ENCODE assay signal across 1 cellular context in the genomic region with DNA sequence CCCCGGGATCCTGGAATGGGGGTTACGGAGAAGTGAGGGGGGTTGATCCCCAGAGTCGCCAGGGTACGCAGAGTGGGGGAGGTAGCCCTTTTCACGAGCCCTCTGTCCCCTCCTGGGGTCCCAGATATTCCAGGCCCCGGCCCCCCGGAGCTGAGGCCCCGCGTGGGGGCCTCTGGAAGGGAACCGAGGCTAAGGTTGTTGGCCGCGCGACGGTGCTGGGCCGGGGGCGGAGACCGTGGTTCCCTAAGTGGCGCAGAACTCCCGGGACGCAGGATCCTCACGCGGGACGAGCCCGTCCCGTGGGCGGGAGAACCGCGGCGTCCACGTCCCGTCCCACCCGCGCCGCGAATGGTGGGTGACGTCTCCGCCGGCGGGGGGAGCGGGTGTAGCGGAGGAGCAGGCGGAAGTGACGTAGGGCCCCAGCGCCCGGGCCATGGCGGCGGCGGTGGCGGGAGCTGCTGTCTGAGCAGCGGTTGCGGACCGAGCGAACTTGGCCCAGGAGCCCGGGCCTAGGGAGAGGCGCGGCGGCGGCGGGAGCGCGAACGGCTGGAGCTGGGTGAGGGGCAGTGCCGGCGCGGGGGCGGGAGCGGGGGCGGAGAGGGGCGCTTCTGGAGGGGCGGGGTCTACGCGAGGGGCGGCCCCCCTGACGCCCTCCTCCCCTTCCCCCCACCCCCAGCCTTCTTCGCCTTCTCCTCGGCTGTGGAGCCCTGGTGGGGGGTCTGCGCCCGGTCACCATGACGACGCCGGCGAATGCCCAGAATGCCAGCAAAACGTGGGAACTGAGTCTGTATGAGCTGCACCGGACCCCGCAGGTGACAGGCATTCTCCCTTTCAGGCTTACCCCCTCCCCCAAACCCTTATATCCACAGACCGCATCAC.
TF ChIP-seq lines count a peak whose summit lies in the region.

Gene RING1 (plus strand): TSS at position 412 of the 879 bp plus-strand sequence. CDS start 323 bp downstream, at position 735.

TF ChIP-seq in WTC11, 78 proteins besides CTCF, POLR2A, EP300 and RAD21 (continued from another document and continues in another):
- TF ChIP-seq, protein P1, sequence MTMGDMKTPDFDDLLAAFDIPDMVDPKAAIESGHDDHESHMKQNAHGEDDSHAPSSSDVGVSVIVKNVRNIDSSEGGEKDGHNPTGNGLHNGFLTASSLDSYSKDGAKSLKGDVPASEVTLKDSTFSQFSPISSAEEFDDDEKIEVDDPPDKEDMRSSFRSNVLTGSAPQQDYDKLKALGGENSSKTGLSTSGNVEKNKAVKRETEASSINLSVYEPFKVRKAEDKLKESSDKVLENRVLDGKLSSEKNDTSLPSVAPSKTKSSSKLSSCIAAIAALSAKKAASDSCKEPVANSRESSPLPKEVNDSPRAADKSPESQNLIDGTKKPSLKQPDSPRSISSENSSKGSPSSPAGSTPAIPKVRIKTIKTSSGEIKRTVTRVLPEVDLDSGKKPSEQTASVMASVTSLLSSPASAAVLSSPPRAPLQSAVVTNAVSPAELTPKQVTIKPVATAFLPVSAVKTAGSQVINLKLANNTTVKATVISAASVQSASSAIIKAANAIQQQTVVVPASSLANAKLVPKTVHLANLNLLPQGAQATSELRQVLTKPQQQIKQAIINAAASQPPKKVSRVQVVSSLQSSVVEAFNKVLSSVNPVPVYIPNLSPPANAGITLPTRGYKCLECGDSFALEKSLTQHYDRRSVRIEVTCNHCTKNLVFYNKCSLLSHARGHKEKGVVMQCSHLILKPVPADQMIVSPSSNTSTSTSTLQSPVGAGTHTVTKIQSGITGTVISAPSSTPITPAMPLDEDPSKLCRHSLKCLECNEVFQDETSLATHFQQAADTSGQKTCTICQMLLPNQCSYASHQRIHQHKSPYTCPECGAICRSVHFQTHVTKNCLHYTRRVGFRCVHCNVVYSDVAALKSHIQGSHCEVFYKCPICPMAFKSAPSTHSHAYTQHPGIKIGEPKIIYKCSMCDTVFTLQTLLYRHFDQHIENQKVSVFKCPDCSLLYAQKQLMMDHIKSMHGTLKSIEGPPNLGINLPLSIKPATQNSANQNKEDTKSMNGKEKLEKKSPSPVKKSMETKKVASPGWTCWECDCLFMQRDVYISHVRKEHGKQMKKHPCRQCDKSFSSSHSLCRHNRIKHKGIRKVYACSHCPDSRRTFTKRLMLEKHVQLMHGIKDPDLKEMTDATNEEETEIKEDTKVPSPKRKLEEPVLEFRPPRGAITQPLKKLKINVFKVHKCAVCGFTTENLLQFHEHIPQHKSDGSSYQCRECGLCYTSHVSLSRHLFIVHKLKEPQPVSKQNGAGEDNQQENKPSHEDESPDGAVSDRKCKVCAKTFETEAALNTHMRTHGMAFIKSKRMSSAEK (CRISPR knock-in tag; IDR thresholded peaks at IDR 0.05; ENCODE audit: borderline replicate concordance): no peak
- TF ChIP-seq, protein P2, sequence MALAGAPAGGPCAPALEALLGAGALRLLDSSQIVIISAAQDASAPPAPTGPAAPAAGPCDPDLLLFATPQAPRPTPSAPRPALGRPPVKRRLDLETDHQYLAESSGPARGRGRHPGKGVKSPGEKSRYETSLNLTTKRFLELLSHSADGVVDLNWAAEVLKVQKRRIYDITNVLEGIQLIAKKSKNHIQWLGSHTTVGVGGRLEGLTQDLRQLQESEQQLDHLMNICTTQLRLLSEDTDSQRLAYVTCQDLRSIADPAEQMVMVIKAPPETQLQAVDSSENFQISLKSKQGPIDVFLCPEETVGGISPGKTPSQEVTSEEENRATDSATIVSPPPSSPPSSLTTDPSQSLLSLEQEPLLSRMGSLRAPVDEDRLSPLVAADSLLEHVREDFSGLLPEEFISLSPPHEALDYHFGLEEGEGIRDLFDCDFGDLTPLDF (CRISPR knock-in tag; IDR thresholded peaks at IDR 0.05): no peak
- TF ChIP-seq E2F5 (CRISPR knock-in tag; IDR thresholded peaks at IDR 0.05) (0 out of 2 replicates have a peak, but pooled peaks have one; percentile 55), ZBTB21 (CRISPR knock-in tag; IDR thresholded peaks at IDR 0.05; ENCODE audit: borderline replicate concordance) (no peak), CBFB (CRISPR knock-in tag; IDR thresholded peaks at IDR 0.05; ENCODE audit: low read depth) (no peak), ATF2 (CRISPR knock-in tag; IDR thresholded peaks at IDR 0.05; ENCODE audit: borderline replicate concordance, low read depth) (no peak), ZNF232 (CRISPR knock-in tag; IDR thresholded peaks at IDR 0.05) (no peak), NFE2L1 (CRISPR knock-in tag; IDR thresholded peaks at IDR 0.05) (no peak), E2F4 (CRISPR knock-in tag; IDR thresholded peaks at IDR 0.05; ENCODE audit: borderline replicate concordance, low read depth) (no peak; the same call in 1 of the 2 replicates), FOXK1 (CRISPR knock-in tag; IDR thresholded peaks at IDR 0.05) (peak; percentile 83), SOX15 (CRISPR knock-in tag; IDR thresholded peaks at IDR 0.05) (no peak), FOXP1 (CRISPR knock-in tag; IDR thresholded peaks at IDR 0.05; ENCODE audit: borderline replicate concordance) (peak; percentile 28; the same call in 1 of the 2 replicates), AR (CRISPR knock-in tag; IDR thresholded peaks at IDR 0.05) (no peak), SMAD3 (CRISPR knock-in tag; IDR thresholded peaks at IDR 0.05; ENCODE audit: borderline replicate concordance) (no peak; the same call in 1 of the 2 replicates), MYBL2 (CRISPR knock-in tag; IDR thresholded peaks at IDR 0.05) (peak; percentile 64; the same call in 1 of the 2 replicates), ATF6 (CRISPR knock-in tag; IDR thresholded peaks at IDR 0.05) (no peak), ELF4 (CRISPR knock-in tag; IDR thresholded peaks at IDR 0.05; ENCODE audit: low read depth) (no peak), IRF2 (CRISPR knock-in tag; IDR thresholded peaks at IDR 0.05; ENCODE audit: borderline replicate concordance, low read depth) (no peak), TEAD4 (CRISPR knock-in tag; IDR thresholded peaks at IDR 0.05) (no peak), CREB1 (CRISPR knock-in tag; IDR thresholded peaks at IDR 0.05) (peak; percentile 57; the same call in 1 of the 2 replicates), PRRX2 (CRISPR knock-in tag; IDR thresholded peaks at IDR 0.05) (no peak)
- TF ChIP-seq, protein P3, sequence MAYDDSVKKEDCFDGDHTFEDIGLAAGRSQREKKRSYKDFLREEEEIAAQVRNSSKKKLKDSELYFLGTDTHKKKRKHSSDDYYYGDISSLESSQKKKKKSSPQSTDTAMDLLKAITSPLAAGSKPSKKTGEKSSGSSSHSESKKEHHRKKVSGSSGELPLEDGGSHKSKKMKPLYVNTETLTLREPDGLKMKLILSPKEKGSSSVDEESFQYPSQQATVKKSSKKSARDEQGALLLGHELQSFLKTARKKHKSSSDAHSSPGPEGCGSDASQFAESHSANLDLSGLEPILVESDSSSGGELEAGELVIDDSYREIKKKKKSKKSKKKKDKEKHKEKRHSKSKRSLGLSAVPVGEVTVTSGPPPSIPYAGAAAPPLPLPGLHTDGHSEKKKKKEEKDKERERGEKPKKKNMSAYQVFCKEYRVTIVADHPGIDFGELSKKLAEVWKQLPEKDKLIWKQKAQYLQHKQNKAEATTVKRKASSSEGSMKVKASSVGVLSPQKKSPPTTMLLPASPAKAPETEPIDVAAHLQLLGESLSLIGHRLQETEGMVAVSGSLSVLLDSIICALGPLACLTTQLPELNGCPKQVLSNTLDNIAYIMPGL (CRISPR knock-in tag; IDR thresholded peaks at IDR 0.05): peak; percentile 66; the same call in 1 of the 2 replicates
- TF ChIP-seq, protein P4, sequence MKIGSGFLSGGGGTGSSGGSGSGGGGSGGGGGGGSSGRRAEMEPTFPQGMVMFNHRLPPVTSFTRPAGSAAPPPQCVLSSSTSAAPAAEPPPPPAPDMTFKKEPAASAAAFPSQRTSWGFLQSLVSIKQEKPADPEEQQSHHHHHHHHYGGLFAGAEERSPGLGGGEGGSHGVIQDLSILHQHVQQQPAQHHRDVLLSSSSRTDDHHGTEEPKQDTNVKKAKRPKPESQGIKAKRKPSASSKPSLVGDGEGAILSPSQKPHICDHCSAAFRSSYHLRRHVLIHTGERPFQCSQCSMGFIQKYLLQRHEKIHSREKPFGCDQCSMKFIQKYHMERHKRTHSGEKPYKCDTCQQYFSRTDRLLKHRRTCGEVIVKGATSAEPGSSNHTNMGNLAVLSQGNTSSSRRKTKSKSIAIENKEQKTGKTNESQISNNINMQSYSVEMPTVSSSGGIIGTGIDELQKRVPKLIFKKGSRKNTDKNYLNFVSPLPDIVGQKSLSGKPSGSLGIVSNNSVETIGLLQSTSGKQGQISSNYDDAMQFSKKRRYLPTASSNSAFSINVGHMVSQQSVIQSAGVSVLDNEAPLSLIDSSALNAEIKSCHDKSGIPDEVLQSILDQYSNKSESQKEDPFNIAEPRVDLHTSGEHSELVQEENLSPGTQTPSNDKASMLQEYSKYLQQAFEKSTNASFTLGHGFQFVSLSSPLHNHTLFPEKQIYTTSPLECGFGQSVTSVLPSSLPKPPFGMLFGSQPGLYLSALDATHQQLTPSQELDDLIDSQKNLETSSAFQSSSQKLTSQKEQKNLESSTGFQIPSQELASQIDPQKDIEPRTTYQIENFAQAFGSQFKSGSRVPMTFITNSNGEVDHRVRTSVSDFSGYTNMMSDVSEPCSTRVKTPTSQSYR (CRISPR knock-in tag; IDR thresholded peaks at IDR 0.05): no peak
